In the genomic region with DNA sequence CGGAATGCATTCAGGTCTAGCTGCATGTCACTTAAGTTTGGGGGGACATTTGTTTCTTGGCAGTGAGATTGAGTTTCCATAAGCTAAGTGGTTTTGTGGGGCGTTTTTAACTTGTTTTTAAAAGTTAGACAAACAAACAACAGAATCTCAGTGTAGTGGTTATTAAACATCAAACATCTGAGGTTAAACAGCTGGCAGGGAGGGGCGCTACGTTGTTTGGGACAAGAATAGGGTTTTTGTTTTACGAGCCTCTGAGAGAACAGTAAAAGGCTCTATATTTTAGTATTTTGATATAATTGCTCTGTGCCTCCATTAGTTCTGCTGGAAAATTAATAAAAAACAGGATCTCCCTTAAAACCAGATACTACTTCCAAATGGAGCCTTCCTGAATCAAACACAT, we compare ENCODE assay signal across 22 cellular contexts.
"Had no signal": no experiment of that assay in that cellular context is flagged by ENCODE, and none has a peak within 500 bp of the region (broad histone marks: within the 10 kb centered on the region; RNA-seq: fewer than 3 reads in every experiment).

No MANE protein-coding gene starts in this region.

- H3K27ac ChIP-seq: colonic mucosa, esophagus muscularis mucosa, foreskin keratinocyte, ovary, right lobe of liver, transverse colon, upper lobe of right lung had no signal

- H3K27me3 ChIP-seq: colonic mucosa, ovary, right lobe of liver, transverse colon, upper lobe of right lung, vagina had no signal

- H3K36me3 ChIP-seq: colonic mucosa, esophagus muscularis mucosa, ovary, right lobe of liver, stomach, transverse colon, upper lobe of right lung, vagina had no signal

- H3K4me3 ChIP-seq: colonic mucosa, esophagus muscularis mucosa, lung, ovary, right lobe of liver, smooth muscle cell, stomach, transverse colon, upper lobe of right lung, vagina had no signal

- ATAC-seq: foreskin keratinocyte; left lobe of liver; naive thymus-derived CD8-positive, alpha-beta T cell; right lobe of liver; upper lobe of right lung had no signal

- H3K4me1 ChIP-seq: colonic mucosa, foreskin keratinocyte, right lobe of liver had no signal

- H3K9me3 ChIP-seq: colonic mucosa, esophagus muscularis mucosa, ovary, right lobe of liver, stomach, transverse colon, upper lobe of right lung, vagina had no signal

- DNase-seq: central memory CD4-positive, alpha-beta T cell; colonic mucosa; effector memory CD4-positive, alpha-beta T cell; foreskin keratinocyte; mesenchymal stem cell; naive thymus-derived CD8-positive, alpha-beta T cell; occipital lobe; ovary; right lobe of liver; stimulated activated CD4-positive, alpha-beta T cell treated with anti-CD3 and anti-CD28 coated beads, Interleukin-12 subunit alpha, Interleukin-12 subunit beta, amount 100 ng/mL, for 4 hours; stimulated activated CD4-positive, alpha-beta T cell treated with anti-CD3 and anti-CD28 coated beads, Interleukin-1b, Interleukin-23, amount 100 ng/mL, for 48 hours; stimulated activated CD4-positive, alpha-beta T cell treated with anti-CD3 and anti-CD28 coated beads, Interleukin-4, amount 100 ng/mL, for 1 hour; stimulated activated CD8-positive, alpha-beta memory T cell treated with anti-CD3 and anti-CD28 coated beads, Interleukin-4, amount 100 ng/mL, for 48 hours; stimulated activated naive CD4-positive, alpha-beta T cell treated with Interleukin-2 at 50 U/mL for 16 hours; stomach; transverse colon; upper lobe of right lung had no signal
